Comparison of ENCODE assay signal across 8 cellular contexts in the genomic region with DNA sequence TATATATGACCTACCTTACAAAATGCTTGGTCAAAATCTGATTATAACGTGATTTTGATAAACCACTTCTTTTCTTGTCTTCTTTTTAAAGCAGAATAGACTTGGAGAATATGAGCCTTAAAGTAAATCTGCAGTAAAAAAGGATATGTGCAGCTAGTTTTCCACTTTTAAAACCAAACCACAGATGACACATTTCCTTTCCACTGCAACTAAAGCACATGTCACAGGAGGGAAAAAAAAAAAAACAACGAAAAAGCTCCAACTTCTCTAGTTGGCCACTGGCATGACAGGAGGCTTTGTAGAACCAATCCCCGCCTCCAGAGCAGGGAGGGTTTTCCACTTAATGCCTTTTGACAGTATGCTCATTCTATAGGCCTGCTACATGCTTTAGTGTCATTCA. TPM values are rescaled to one million over a fixed set of nuclear protein-coding genes. Genes with fewer than 3 reads are reported as not detected.
DNase-seq lines count a peak whose midpoint lies in the region; ATAC-seq and TF ChIP-seq lines count a peak whose summit lies in the region.

Gene EVI2A (minus strand): TSS at position 142 of the 400 bp plus-strand sequence. CDS start 2,609 bp downstream, outside the sequence.

- TF ChIP-seq CTCF in astrocyte of the spinal cord (IDR thresholded peaks at IDR 0.05; ENCODE audit: low read depth, low read length) (no peak), lower lobe of right lung (IDR thresholded peaks at IDR 0.05) (no peak)

- no peaks in the 10 kb centered on the region for H3K27me3 ChIP-seq in lower lobe of right lung (ENCODE audit: low read depth)

- intact Hi-C loops in lower lobe of right lung (cut with DNase I) = no loop called here

- peaks cover 11% of the 10 kb centered on the region for H3K4me1 ChIP-seq in lower lobe of right lung

- peak within 1 kb of the TSS; percentile 77 for H3K27ac ChIP-seq in lower lobe of right lung

- ATAC-seq in HG02852 (IDR thresholded peaks at IDR 0.05; ENCODE audit: unreplicated experiment) = peak; percentile 34
- ATAC-seq in lower lobe of right lung = peak; percentile 74 to 82

- DNase-seq in AML-193 (lab: John Stamatoyannopoulos, UW) (peak; percentile 67 to 73), T-helper 9 cell (peak; percentile 57), astrocyte of the spinal cord (ENCODE audit: low read depth, low spot score) (peak; percentile 90), lower lobe of right lung (peak; percentile 57), NCI-H1092 treated with DMSO at 0.1 percent for 48 hours (lab: John Stamatoyannopoulos, UW) (no peak), GOT3 (lab: John Stamatoyannopoulos, UW) (no peak)
- DNase-seq in stimulated activated CD8-positive, alpha-beta memory T cell treated with anti-CD3 and anti-CD28 coated beads, Interleukin-2, amount 100 ng/mL, for 1 hour (ENCODE audit: low read depth in 2 of 2) = peak; percentile 45 to 69

- in situ Hi-C loops in astrocyte of the spinal cord (cut with HindIII; ENCODE audit: low sequenced_read_pairs) = no loop called here

- peaks cover 8% of the 10 kb centered on the region for H3K36me3 ChIP-seq in lower lobe of right lung

- H3K4me3 ChIP-seq in astrocyte of the spinal cord (ENCODE audit: low read depth, low read length) (peak within 1 kb of the TSS; percentile 21), lower lobe of right lung (peak within 1 kb of the TSS; percentile 45)

- H3K9me3 ChIP-seq in lower lobe of right lung = no peaks in the 10 kb centered on the region

RNA-seq across cellular contexts. Expression of gene EVI2A, which starts in this region (rescaled TPM):
- 45.2 TPM for total RNA-seq in lower lobe of right lung

Comparison
In these comparisons a context has a peak if more than half of its experiments do, and no peak if none do; other contexts are left out.
1. DNase-seq: peak in AML-193 (2 of 2), T-helper 9 cell (single experiment), astrocyte of the spinal cord (single experiment), lower lobe of right lung (single experiment) and stimulated activated CD8-positive, alpha-beta memory T cell treated with anti-CD3 and anti-CD28 coated beads, Interleukin-2, amount 100 ng/mL, for 1 hour (2 of 2); none in NCI-H1092 treated with DMSO at 0.1 percent for 48 hours (single experiment) and GOT3 (single experiment).